14 cellular contexts compared by ENCODE assay signal in genomic region chr17:32103476-32104113, GRCh38. TPM values are rescaled to one million over a fixed set of nuclear protein-coding genes. Genes with fewer than 3 reads are reported as not detected.
DNase-seq lines count a peak whose midpoint lies in the region; ATAC-seq, FAIRE-seq and TF ChIP-seq lines count a peak whose summit lies in the region.
"Had no signal": no experiment of that assay in that cellular context is flagged by ENCODE, and none has a peak within 500 bp of the region (broad histone marks: within the 10 kb centered on the region; RNA-seq: fewer than 3 reads in every experiment).

No MANE protein-coding gene starts in this region.

- no peak for FAIRE-seq in urothelium cell line (lab: Jason Lieb, UNC)
- FAIRE-seq: islet of Langerhans, TTC549 had no signal

- ATAC-seq in stimulated activated naive CD8-positive, alpha-beta T cell treated with anti-CD3 and anti-CD28 coated beads, Interleukin-15, Interleukin-2, amounts not matched to agents 100 U/mL and 50 U/mL, for 24 hours: no peak
- no peak for ATAC-seq in T-helper 17 cell
- no peak for ATAC-seq in HG02623 (IDR thresholded peaks at IDR 0.05; ENCODE audit: unreplicated experiment)

- WGBS in lower leg skin, 2 donors: 87 to 92% methylated on average over 7 of the region's 7 CpGs

- no peak overlapping the region for H3K4me3 ChIP-seq in lower leg skin (ENCODE audit: low read depth, poor library complexity, severe bottlenecking)
- H3K4me3 ChIP-seq: sigmoid colon, suprapubic skin had no signal

- H3K4me1 Mint-ChIP-seq in stimulated activated naive CD8-positive, alpha-beta T cell treated with anti-CD3 and anti-CD28 coated beads, Interleukin-15, Interleukin-2, amounts not matched to agents 100 ng/mL and 50 ng/mL, for 24 hours (ENCODE audit: low read depth): peaks cover 29% of the 10 kb centered on the region
- H3K4me1 Mint-ChIP-seq in T-helper 17 cell: peaks cover 19% of the 10 kb centered on the region

- H3K27ac Mint-ChIP-seq in stimulated activated naive CD8-positive, alpha-beta T cell treated with anti-CD3 and anti-CD28 coated beads, Interleukin-15, Interleukin-2, amounts not matched to agents 100 ng/mL and 50 ng/mL, for 24 hours: peak overlapping the region; percentile 66
- H3K27ac Mint-ChIP-seq in T-helper 17 cell: peak overlapping the region; percentile 71

- DNase-seq in stimulated activated naive CD8-positive, alpha-beta T cell treated with anti-CD3 and anti-CD28 coated beads, Interleukin-15, Interleukin-2, amounts not matched to agents 100 U/mL and 50 U/mL, for 24 hours: no peak
- DNase-seq in T-helper 17 cell (no peak), fibroblast of peridontal ligament (ENCODE audit: extremely low read depth) (peak; percentile 95), lower leg skin (ENCODE audit: low spot score in 2 of 2) (no peak), urothelium cell line (ENCODE audit: low spot score) (no peak), HuH-7.5 (ENCODE audit: low spot score) (no peak)
- DNase-seq: Calu3, cerebellar nuclear complex, sigmoid colon had no signal

- TF ChIP-seq CTCF in lower leg skin (IDR thresholded peaks at IDR 0.05): no peak

- H3K36me3 Mint-ChIP-seq in stimulated activated naive CD8-positive, alpha-beta T cell treated with anti-CD3 and anti-CD28 coated beads, Interleukin-15, Interleukin-2, amounts not matched to agents 100 ng/mL and 50 ng/mL, for 24 hours (ENCODE audit: low read depth): no peaks in the 10 kb centered on the region
- no peaks in the 10 kb centered on the region for H3K36me3 Mint-ChIP-seq in T-helper 17 cell (ENCODE audit: low read depth)

- no peaks in the 10 kb centered on the region for H3K9me3 Mint-ChIP-seq in stimulated activated naive CD8-positive, alpha-beta T cell treated with anti-CD3 and anti-CD28 coated beads, Interleukin-15, Interleukin-2, amounts not matched to agents 100 ng/mL and 50 ng/mL, for 24 hours

- no peaks in the 10 kb centered on the region for H3K27me3 Mint-ChIP-seq in stimulated activated naive CD8-positive, alpha-beta T cell treated with anti-CD3 and anti-CD28 coated beads, Interleukin-15, Interleukin-2, amounts not matched to agents 100 ng/mL and 50 ng/mL, for 24 hours
- no peaks in the 10 kb centered on the region for H3K27me3 Mint-ChIP-seq in T-helper 17 cell

- intact Hi-C loops in lower leg skin (cut with DNase I; ENCODE audit: low total_unique reads): no loop called here

- H3K9me3 ChIP-seq in T-helper 17 cell (ENCODE audit: control insufficient read depth, low read length, poor library complexity, severe bottlenecking): no peaks in the 10 kb centered on the region
- H3K9me3 ChIP-seq: sigmoid colon, suprapubic skin had no signal

- no peak overlapping the region for H3K4me3 Mint-ChIP-seq in stimulated activated naive CD8-positive, alpha-beta T cell treated with anti-CD3 and anti-CD28 coated beads, Interleukin-15, Interleukin-2, amounts not matched to agents 100 ng/mL and 50 ng/mL, for 24 hours
- H3K4me3 Mint-ChIP-seq in T-helper 17 cell: peak overlapping the region; percentile 76

- TF ChIP-seq POLR2A in lower leg skin (IDR thresholded peaks at IDR 0.05): no peak

RNA-seq across cellular contexts. Expression of gene RHOT1, which starts 38.7 kb away (rescaled TPM):
- total RNA-seq in T-helper 17 cell: 10 to 100 TPM; 18.9 to 19.5 TPM
- total RNA-seq in lower leg skin: 10 to 100 TPM; 60.8 to 97.6 (median 72.7) TPM
